ENCODE assay signal across 1 cellular context in the genomic region with DNA sequence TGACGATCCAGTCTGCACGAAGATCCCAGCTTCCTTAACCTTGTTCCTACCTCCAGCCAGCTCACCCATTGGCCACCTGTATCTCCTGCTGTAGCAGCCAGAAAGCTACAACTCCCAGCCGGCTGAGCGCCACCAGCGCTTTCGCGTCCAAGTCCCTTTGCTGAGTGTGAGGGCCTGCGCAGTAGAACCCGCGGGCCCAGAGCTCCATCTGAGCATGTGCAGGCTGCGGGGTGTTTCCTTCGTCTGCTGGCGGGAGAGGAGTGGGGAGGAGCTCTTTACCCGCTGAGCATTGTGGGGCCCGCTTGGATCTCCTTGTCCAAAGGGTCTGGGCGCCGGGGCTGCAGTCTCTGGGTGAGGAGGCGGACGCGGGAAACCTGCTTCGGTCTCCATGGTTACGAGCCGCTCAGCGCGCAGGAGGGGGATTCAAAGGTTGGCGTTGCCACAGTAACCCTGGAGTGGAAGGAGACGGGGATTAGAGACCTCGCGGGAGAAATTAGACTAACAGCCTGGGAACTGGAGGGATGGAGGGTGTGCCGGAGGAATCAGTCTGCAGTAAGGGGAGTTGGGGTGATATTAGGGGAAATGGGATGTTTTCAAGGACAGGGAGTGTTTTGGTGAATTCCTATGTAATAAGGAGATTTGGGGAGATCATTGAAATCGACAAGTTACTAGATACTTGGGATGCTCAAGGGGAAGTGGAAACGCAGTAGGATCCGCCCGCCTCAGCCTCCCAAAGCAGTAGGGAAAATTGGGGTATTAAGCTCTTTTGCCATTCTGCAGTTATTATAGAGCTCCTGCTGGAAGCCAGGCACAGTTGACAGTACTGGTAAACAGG.
TF ChIP-seq lines count a peak whose summit lies in the region.

No MANE protein-coding gene starts in this region.

TF ChIP-seq in HepG2, 621 proteins besides CTCF, POLR2A, EP300 and RAD21 (continued from another document and continues in another):
- TF ChIP-seq, protein P1, sequence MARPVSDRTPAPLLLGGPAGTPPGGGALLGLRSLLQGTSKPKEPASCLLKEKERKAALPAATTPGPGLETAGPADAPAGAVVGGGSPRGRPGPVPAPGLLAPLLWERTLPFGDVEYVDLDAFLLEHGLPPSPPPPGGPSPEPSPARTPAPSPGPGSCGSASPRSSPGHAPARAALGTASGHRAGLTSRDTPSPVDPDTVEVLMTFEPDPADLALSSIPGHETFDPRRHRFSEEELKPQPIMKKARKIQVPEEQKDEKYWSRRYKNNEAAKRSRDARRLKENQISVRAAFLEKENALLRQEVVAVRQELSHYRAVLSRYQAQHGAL (CRISPR knock-in tag; IDR thresholded peaks at IDR 0.05; ENCODE audit: not compliant biosample characterization), result no peak
- no peak for TF ChIP-seq ZNF367 (CRISPR knock-in tag; IDR thresholded peaks at IDR 0.05; ENCODE audit: borderline replicate concordance)
- 0 out of 2 replicates have a peak, but pooled peaks have one; percentile 21 for TF ChIP-seq CEBPG (CRISPR knock-in tag; IDR thresholded peaks at IDR 0.05)
- peak; percentile 47 for TF ChIP-seq ASH2L (IDR thresholded peaks at IDR 0.05; ENCODE audit: insufficient read length, low read depth, low read length)
- TF ChIP-seq, protein P2, sequence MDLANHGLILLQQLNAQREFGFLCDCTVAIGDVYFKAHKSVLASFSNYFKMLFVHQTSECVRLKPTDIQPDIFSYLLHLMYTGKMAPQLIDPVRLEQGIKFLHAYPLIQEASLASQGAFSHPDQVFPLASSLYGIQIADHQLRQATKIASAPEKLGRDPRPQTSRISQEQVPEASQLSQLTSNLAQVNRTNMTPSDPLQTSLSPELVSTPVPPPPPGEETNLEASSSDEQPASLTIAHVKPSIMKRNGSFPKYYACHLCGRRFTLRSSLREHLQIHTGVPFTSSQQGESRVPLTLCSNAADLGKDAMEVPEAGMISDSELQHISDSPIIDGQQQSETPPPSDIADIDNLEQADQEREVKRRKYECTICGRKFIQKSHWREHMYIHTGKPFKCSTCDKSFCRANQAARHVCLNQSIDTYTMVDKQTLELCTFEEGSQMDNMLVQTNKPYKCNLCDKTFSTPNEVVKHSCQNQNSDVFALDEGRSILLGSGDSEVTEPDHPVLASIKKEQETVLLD (CRISPR knock-in tag; IDR thresholded peaks at IDR 0.05; ENCODE audit: low read depth), result no peak
- TF ChIP-seq SMAD1 (CRISPR knock-in tag; IDR thresholded peaks at IDR 0.05; ENCODE audit: borderline replicate concordance, low read depth), result peak; percentile 81; the same call in 1 of the 2 replicates
- TF ChIP-seq ZNF776 (CRISPR knock-in tag; IDR thresholded peaks at IDR 0.05), result no peak
- peak; percentile 51; the same call in 1 of the 2 replicates for TF ChIP-seq ZBTB38 (CRISPR knock-in tag; IDR thresholded peaks at IDR 0.05)
- TF ChIP-seq ZNF737 (CRISPR knock-in tag; IDR thresholded peaks at IDR 0.05; ENCODE audit: borderline replicate concordance), result no peak
- peak; percentile 67 for TF ChIP-seq RFX3 (CRISPR knock-in tag; IDR thresholded peaks at IDR 0.05)
- no peak; the same call in 1 of the 2 replicates for TF ChIP-seq GATAD2A (CRISPR knock-in tag; IDR thresholded peaks at IDR 0.05)
- TF ChIP-seq BCL6 (CRISPR knock-in tag; IDR thresholded peaks at IDR 0.05), result no peak
- TF ChIP-seq ZNF12 (CRISPR knock-in tag; IDR thresholded peaks at IDR 0.05), result no peak
- no peak for TF ChIP-seq ONECUT2 (CRISPR knock-in tag; IDR thresholded peaks at IDR 0.05)
- TF ChIP-seq ZNF17 (CRISPR knock-in tag; IDR thresholded peaks at IDR 0.05), result no peak
- no peak for TF ChIP-seq NFKBIZ (CRISPR knock-in tag; IDR thresholded peaks at IDR 0.05)
- TF ChIP-seq HMG20A (CRISPR knock-in tag; IDR thresholded peaks at IDR 0.05; ENCODE audit: borderline replicate concordance), result no peak
- TF ChIP-seq PAF1 (CRISPR knock-in tag; IDR thresholded peaks at IDR 0.05), result no peak
- peak; percentile 80 for TF ChIP-seq ZBTB25 (CRISPR knock-in tag; IDR thresholded peaks at IDR 0.05)
- TF ChIP-seq KLF16 (CRISPR knock-in tag; IDR thresholded peaks at IDR 0.05), result peak in 1 of 2 experiments; percentile 55; a peak in 1 of 4 replicates
- TF ChIP-seq ZNF510 (CRISPR knock-in tag; IDR thresholded peaks at IDR 0.05; ENCODE audit: low read depth), result no peak
- TF ChIP-seq CCDC6 (CRISPR knock-in tag; IDR thresholded peaks at IDR 0.05), result peak; percentile 84
- TF ChIP-seq, protein P3, sequence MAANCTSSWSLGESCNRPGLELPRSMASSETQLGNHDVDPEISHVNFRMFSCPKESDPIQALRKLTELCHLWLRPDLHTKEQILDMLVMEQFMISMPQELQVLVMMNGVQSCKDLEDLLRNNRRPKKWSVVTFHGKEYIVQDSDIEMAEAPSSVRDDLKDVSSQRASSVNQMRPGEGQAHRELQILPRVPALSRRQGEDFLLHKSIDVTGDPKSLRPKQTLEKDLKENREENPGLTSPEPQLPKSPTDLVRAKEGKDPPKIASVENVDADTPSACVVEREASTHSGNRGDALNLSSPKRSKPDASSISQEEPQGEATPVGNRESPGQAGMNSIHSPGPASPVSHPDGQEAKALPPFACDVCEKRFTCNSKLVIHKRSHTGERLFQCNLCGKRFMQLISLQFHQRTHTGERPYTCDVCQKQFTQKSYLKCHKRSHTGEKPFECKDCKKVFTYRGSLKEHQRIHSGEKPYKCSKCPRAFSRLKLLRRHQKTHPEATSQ (CRISPR knock-in tag; IDR thresholded peaks at IDR 0.05; ENCODE audit: borderline replicate concordance), result no peak
- TF ChIP-seq FIP1L1 (IDR thresholded peaks at IDR 0.05; ENCODE audit: borderline replicate concordance, insufficient read depth, low read depth, low read length), result no peak
- no peak for TF ChIP-seq TIGD3 (CRISPR knock-in tag; IDR thresholded peaks at IDR 0.05; ENCODE audit: borderline replicate concordance)
- TF ChIP-seq ZNF777 (CRISPR knock-in tag; IDR thresholded peaks at IDR 0.05), result no peak; the same call in 1 of the 2 replicates
- no peak for TF ChIP-seq JARID2 (CRISPR knock-in tag; IDR thresholded peaks at IDR 0.05; ENCODE audit: insufficient replicate concordance)
- TF ChIP-seq FOXM1 (CRISPR knock-in tag; IDR thresholded peaks at IDR 0.05), result no peak
- no peak for TF ChIP-seq ZNF780A (CRISPR knock-in tag; IDR thresholded peaks at IDR 0.05)
- no peak for TF ChIP-seq ZNF572 (CRISPR knock-in tag; IDR thresholded peaks at IDR 0.05)
- no peak for TF ChIP-seq ZNF672 (CRISPR knock-in tag; IDR thresholded peaks at IDR 0.05)
- TF ChIP-seq SP5 (CRISPR knock-in tag; IDR thresholded peaks at IDR 0.05; ENCODE audit: borderline replicate concordance, low read depth), result peak; percentile 47; the same call in 1 of the 2 replicates
- no peak for TF ChIP-seq ZFP37 (CRISPR knock-in tag; IDR thresholded peaks at IDR 0.05; ENCODE audit: borderline replicate concordance)
- peak; percentile 54; the same call in 1 of the 2 replicates for TF ChIP-seq FOXK2 (IDR thresholded peaks at IDR 0.05)
- TF ChIP-seq ZNF781 (CRISPR knock-in tag; IDR thresholded peaks at IDR 0.05; ENCODE audit: borderline replicate concordance, not compliant biosample characterization), result no peak
- peak; percentile 97 for TF ChIP-seq HINFP (CRISPR knock-in tag; IDR thresholded peaks at IDR 0.05; ENCODE audit: low read depth)
- no peak for TF ChIP-seq ZBTB39 (CRISPR knock-in tag; IDR thresholded peaks at IDR 0.05)
- TF ChIP-seq NR1H2 (CRISPR knock-in tag; IDR thresholded peaks at IDR 0.05; ENCODE audit: borderline replicate concordance, low read depth), result no peak
- peak; percentile 71 for TF ChIP-seq KAT8 (CRISPR knock-in tag; IDR thresholded peaks at IDR 0.05)
- no peak for TF ChIP-seq SRSF9 (IDR thresholded peaks at IDR 0.05; ENCODE audit: borderline replicate concordance, insufficient read depth, low read depth, low read length, poor library complexity, severe bottlenecking)
- TF ChIP-seq ZNF644 (CRISPR knock-in tag; IDR thresholded peaks at IDR 0.05; ENCODE audit: low read depth), result no peak
- no peak; the same call in 1 of the 2 replicates for TF ChIP-seq SIX4 (CRISPR knock-in tag; IDR thresholded peaks at IDR 0.05)
- no peak for TF ChIP-seq GTF3A (CRISPR knock-in tag; conservative IDR thresholded peaks at IDR 0.05)
- no peak for TF ChIP-seq NONO (IDR thresholded peaks at IDR 0.05)
- TF ChIP-seq NONO (CRISPR knock-in tag; conservative IDR thresholded peaks at IDR 0.05), result 0 out of 2 replicates have a peak, but pooled peaks have one; percentile 27
- TF ChIP-seq, protein P4, sequence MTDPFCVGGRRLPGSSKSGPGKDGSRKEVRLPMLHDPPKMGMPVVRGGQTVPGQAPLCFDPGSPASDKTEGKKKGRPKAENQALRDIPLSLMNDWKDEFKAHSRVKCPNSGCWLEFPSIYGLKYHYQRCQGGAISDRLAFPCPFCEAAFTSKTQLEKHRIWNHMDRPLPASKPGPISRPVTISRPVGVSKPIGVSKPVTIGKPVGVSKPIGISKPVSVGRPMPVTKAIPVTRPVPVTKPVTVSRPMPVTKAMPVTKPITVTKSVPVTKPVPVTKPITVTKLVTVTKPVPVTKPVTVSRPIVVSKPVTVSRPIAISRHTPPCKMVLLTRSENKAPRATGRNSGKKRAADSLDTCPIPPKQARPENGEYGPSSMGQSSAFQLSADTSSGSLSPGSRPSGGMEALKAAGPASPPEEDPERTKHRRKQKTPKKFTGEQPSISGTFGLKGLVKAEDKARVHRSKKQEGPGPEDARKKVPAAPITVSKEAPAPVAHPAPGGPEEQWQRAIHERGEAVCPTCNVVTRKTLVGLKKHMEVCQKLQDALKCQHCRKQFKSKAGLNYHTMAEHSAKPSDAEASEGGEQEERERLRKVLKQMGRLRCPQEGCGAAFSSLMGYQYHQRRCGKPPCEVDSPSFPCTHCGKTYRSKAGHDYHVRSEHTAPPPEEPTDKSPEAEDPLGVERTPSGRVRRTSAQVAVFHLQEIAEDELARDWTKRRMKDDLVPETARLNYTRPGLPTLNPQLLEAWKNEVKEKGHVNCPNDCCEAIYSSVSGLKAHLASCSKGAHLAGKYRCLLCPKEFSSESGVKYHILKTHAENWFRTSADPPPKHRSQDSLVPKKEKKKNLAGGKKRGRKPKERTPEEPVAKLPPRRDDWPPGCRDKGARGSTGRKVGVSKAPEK (CRISPR knock-in tag; IDR thresholded peaks at IDR 0.05; ENCODE audit: borderline replicate concordance), result no peak
- TF ChIP-seq, protein P5, sequence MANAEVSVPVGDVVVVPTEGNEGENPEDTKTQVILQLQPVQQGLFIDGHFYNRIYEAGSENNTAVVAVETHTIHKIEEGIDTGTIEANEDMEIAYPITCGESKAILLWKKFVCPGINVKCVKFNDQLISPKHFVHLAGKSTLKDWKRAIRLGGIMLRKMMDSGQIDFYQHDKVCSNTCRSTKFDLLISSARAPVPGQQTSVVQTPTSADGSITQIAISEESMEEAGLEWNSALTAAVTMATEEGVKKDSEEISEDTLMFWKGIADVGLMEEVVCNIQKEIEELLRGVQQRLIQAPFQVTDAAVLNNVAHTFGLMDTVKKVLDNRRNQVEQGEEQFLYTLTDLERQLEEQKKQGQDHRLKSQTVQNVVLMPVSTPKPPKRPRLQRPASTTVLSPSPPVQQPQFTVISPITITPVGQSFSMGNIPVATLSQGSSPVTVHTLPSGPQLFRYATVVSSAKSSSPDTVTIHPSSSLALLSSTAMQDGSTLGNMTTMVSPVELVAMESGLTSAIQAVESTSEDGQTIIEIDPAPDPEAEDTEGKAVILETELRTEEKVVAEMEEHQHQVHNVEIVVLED (CRISPR knock-in tag; IDR thresholded peaks at IDR 0.05; ENCODE audit: borderline replicate concordance), result peak; percentile 52; the same call in 1 of the 2 replicates
- TF ChIP-seq JUNB (CRISPR knock-in tag; IDR thresholded peaks at IDR 0.05; ENCODE audit: borderline replicate concordance), result no peak
- TF ChIP-seq, protein P6, sequence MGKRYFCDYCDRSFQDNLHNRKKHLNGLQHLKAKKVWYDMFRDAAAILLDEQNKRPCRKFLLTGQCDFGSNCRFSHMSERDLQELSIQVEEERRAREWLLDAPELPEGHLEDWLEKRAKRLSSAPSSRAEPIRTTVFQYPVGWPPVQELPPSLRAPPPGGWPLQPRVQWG (CRISPR knock-in tag; IDR thresholded peaks at IDR 0.05; ENCODE audit: borderline replicate concordance, low read depth), result no peak
- TF ChIP-seq AGO1 (IDR thresholded peaks at IDR 0.05; ENCODE audit: low read depth, low read length, poor library complexity, severe bottlenecking), result no peak
- no peak for TF ChIP-seq CBFB (CRISPR knock-in tag; IDR thresholded peaks at IDR 0.05)
